Comparison of ENCODE assay signal across 20 cellular contexts in the genomic region with DNA sequence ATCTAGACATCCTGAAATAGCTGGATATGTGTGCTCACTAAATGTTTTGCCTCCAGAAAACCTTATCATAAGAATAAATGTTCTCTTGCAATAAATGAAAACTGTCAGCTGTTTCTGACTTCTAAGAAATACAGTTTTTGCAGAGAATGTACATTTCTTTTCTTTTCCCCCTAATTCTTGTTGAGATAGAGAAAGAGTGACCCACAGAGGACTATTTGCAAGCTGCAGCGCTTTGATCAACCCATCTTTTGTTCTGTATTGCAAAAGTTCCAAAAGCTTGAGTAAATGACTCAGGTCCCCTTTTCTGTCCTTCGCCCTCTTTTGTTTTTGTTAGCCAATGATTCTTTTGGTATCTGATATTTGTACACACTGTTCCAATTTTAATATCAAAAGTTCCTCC.
DNase-seq lines count a peak whose midpoint lies in the region; ATAC-seq and TF ChIP-seq lines count a peak whose summit lies in the region.
"Had no signal": no experiment of that assay in that cellular context is flagged by ENCODE, and none has a peak within 500 bp of the region (broad histone marks: within the 10 kb centered on the region; RNA-seq: fewer than 3 reads in every experiment).

No MANE protein-coding gene starts in this region.

- no peak overlapping the region for H3K4me2 ChIP-seq in hepatocyte

- BruUV-seq in MCF 10A (replicated peaks; lab: Mats Ljungman, UMichigan) = no TSS peak

- TF ChIP-seq CTCF in astrocyte of the spinal cord (IDR thresholded peaks at IDR 0.05; ENCODE audit: low read depth, low read length) (peak; percentile 21), hepatocyte (IDR thresholded peaks at IDR 0.05; ENCODE audit: poor library complexity) (peak; percentile 11), MCF 10A (IDR thresholded peaks at IDR 0.05; ENCODE audit: unreplicated experiment) (no peak), transverse colon (IDR thresholded peaks at IDR 0.05) (no peak)

- peaks cover 0 to 1% of the 10 kb centered on the region in 2 donors for H3K36me3 Mint-ChIP-seq in stimulated activated naive B cell treated with anti-CD40 and anti-IgM and Interleukin-4, amounts not matched to agents 10 μg/mL and 1 μg/mL and 100 μg/mL, for 72 hours
- no peaks in the 10 kb centered on the region for H3K36me3 Mint-ChIP-seq in MCF 10A (ENCODE audit: insufficient read depth, unreplicated experiment)
- H3K36me3 Mint-ChIP-seq: activated CD8-positive, alpha-beta memory T cell treated with anti-CD3 and anti-CD28 coated beads, Interleukin-2, amount 10 ng/mL, durations not matched to agents 7 days and 5 days; activated naive CD4-positive, alpha-beta T cell treated with anti-CD3 and anti-CD28 coated beads, Interleukin-2, amount 50 U/mL, for 24 hours had no signal

- no peak for TF ChIP-seq POLR2A in transverse colon (IDR thresholded peaks at IDR 0.05)

- no peaks in the 10 kb centered on the region for H3K9me3 Mint-ChIP-seq in stimulated activated naive B cell treated with anti-CD40 and anti-IgM and Interleukin-4, amounts not matched to agents 10 μg/mL and 1 μg/mL and 100 μg/mL, for 72 hours
- H3K9me3 Mint-ChIP-seq in MCF 10A (ENCODE audit: unreplicated experiment) = no peaks in the 10 kb centered on the region
- H3K9me3 Mint-ChIP-seq: activated naive CD4-positive, alpha-beta T cell treated with anti-CD3 and anti-CD28 coated beads, Interleukin-2, amount 50 U/mL, for 24 hours; activated T-helper 1 cell treated with anti-CD3 and anti-CD28 coated beads, Interleukin-12 subunit alpha, Interleukin-12 subunit beta, Interleukin-2, Interleukin-4 antibody, amounts not matched to agents 30 ng/mL and 10 ng/mL and 1 ng/mL, durations not matched to agents 14 hours and 24 hours and 36 hours; CD8-positive, alpha-beta T cell had no signal

- H3K27ac Mint-ChIP-seq in stimulated activated naive B cell treated with anti-CD40 and anti-IgM and Interleukin-4, amounts not matched to agents 10 μg/mL and 1 μg/mL and 100 μg/mL, for 72 hours = peak overlapping the region; percentile 4
- no peak overlapping the region for H3K27ac Mint-ChIP-seq in MCF 10A (ENCODE audit: low read depth, unreplicated experiment)
- H3K27ac Mint-ChIP-seq: activated CD8-positive, alpha-beta memory T cell treated with anti-CD3 and anti-CD28 coated beads, Interleukin-2, amount 10 ng/mL, durations not matched to agents 7 days and 5 days; activated naive CD4-positive, alpha-beta T cell treated with anti-CD3 and anti-CD28 coated beads, Interleukin-2, amount 50 U/mL, for 24 hours; activated T-helper 1 cell treated with anti-CD3 and anti-CD28 coated beads, Interleukin-12 subunit alpha, Interleukin-12 subunit beta, Interleukin-2, Interleukin-4 antibody, amounts not matched to agents 30 ng/mL and 10 ng/mL and 1 ng/mL, durations not matched to agents 14 hours and 24 hours and 36 hours; CD8-positive, alpha-beta T cell had no signal

- H3K4me3 Mint-ChIP-seq in stimulated activated naive B cell treated with anti-CD40 and anti-IgM and Interleukin-4, amounts not matched to agents 10 μg/mL and 1 μg/mL and 100 μg/mL, for 72 hours = no peak overlapping the region
- H3K4me3 Mint-ChIP-seq in MCF 10A (ENCODE audit: unreplicated experiment) = no peak overlapping the region
- H3K4me3 Mint-ChIP-seq: activated CD8-positive, alpha-beta memory T cell treated with anti-CD3 and anti-CD28 coated beads, Interleukin-2, amount 10 ng/mL, durations not matched to agents 7 days and 5 days; activated naive CD4-positive, alpha-beta T cell treated with anti-CD3 and anti-CD28 coated beads, Interleukin-2, amount 50 U/mL, for 24 hours; activated T-helper 1 cell treated with anti-CD3 and anti-CD28 coated beads, Interleukin-12 subunit alpha, Interleukin-12 subunit beta, Interleukin-2, Interleukin-4 antibody, amounts not matched to agents 30 ng/mL and 10 ng/mL and 1 ng/mL, durations not matched to agents 14 hours and 24 hours and 36 hours; CD8-positive, alpha-beta T cell had no signal

- ATAC-seq in stimulated activated naive B cell treated with anti-CD40 and anti-IgM and Interleukin-4, amounts not matched to agents 10 μg/mL and 1 μg/mL and 100 μg/mL, for 72 hours (replicated peaks) = no peak
- ATAC-seq: activated CD8-positive, alpha-beta memory T cell treated with anti-CD3 and anti-CD28 coated beads, Interleukin-2, amount 10 ng/mL, durations not matched to agents 7 days and 5 days; body of pancreas; CD8-positive, alpha-beta T cell; right cardiac atrium had no signal

- no peaks in the 10 kb centered on the region for H4K20me1 ChIP-seq in hepatocyte (ENCODE audit: insufficient read depth, poor library complexity, severe bottlenecking)

- H3K36me3 ChIP-seq in HUES6 (ENCODE audit: control insufficient read depth, insufficient read depth, low read length) = no peaks in the 10 kb centered on the region
- H3K36me3 ChIP-seq in hepatocyte (replicated peaks; ENCODE audit: insufficient read depth, low read depth) = no peaks in the 10 kb centered on the region
- H3K36me3 ChIP-seq in transverse colon = no peaks in the 10 kb centered on the region

- no peaks in the 10 kb centered on the region for H3K27me3 Mint-ChIP-seq in stimulated activated naive B cell treated with anti-CD40 and anti-IgM and Interleukin-4, amounts not matched to agents 10 μg/mL and 1 μg/mL and 100 μg/mL, for 72 hours
- H3K27me3 Mint-ChIP-seq in MCF 10A (ENCODE audit: insufficient read depth, unreplicated experiment) = no peaks in the 10 kb centered on the region
- H3K27me3 Mint-ChIP-seq: activated CD8-positive, alpha-beta memory T cell treated with anti-CD3 and anti-CD28 coated beads, Interleukin-2, amount 10 ng/mL, durations not matched to agents 7 days and 5 days; activated naive CD4-positive, alpha-beta T cell treated with anti-CD3 and anti-CD28 coated beads, Interleukin-2, amount 50 U/mL, for 24 hours had no signal

- H3K4me1 ChIP-seq in HUES6 (ENCODE audit: control insufficient read depth, insufficient read depth, low read length) = peaks cover 42% of the 10 kb centered on the region
- peaks cover 7% of the 10 kb centered on the region for H3K4me1 ChIP-seq in hepatocyte (ENCODE audit: insufficient read depth)
- peaks cover 0 to 23% (median 4%) of the 10 kb centered on the region in 4 donors for H3K4me1 ChIP-seq in transverse colon
- H3K4me1 ChIP-seq: body of pancreas had no signal

- intact Hi-C loops in MCF 10A (cut with micrococcal nuclease) = loop anchor here (10.0 kb wide), 1 partner anchor 90 kb away; no protein-coding TSS in a partner anchor
- intact Hi-C loops in transverse colon (cut with DNase I; ENCODE audit: low total_unique reads) = no loop called here

- no peak overlapping the region for H3K9ac ChIP-seq in HUES6 (ENCODE audit: low read length)

- H3K79me2 ChIP-seq in hepatocyte = peaks cover 4% of the 10 kb centered on the region

- POLR2A ChIA-PET in MCF 10A (lab: Yijun Ruan, JAX) = interaction anchor here (0.5 to 1.4 kb wide), 6 partner anchors 11 to 429 kb away, joined by 3 to 5 read pairs (median 3); partner anchors contain the start of gene BBX

- H2AFZ ChIP-seq in hepatocyte = no peak overlapping the region

- no peak for TF ChIP-seq EP300 in transverse colon (IDR thresholded peaks at IDR 0.05; ENCODE audit: low read depth)

- in situ Hi-C loops in astrocyte of the spinal cord (cut with HindIII; ENCODE audit: low sequenced_read_pairs) (no loop called here), transverse colon (cut with MboI; ENCODE audit: low pct_ligation_motif_present in 1 of 4, low pct_unique_long_range_greater_than_20kb in 1 of 4, low sequenced_read_pairs in 3 of 4) (no loop called here)

- peaks cover 19 to 39% of the 10 kb centered on the region in 2 donors for H3K4me1 Mint-ChIP-seq in stimulated activated naive B cell treated with anti-CD40 and anti-IgM and Interleukin-4, amounts not matched to agents 10 μg/mL and 1 μg/mL and 100 μg/mL, for 72 hours
- H3K4me1 Mint-ChIP-seq in MCF 10A (ENCODE audit: insufficient read depth, unreplicated experiment) = peaks cover 25% of the 10 kb centered on the region

- H3K27ac ChIP-seq in HUES6 (ENCODE audit: low read depth, low read length) = peak overlapping the region; percentile 3; the same call in 1 of the 2 replicates
- no peak overlapping the region for H3K27ac ChIP-seq in hepatocyte
- H3K27ac ChIP-seq in transverse colon = no peak overlapping the region
- H3K27ac ChIP-seq: body of pancreas, RWPE1 had no signal

- H3K27me3 ChIP-seq in HUES6 (ENCODE audit: control insufficient read depth, insufficient read depth, low read length) = no peaks in the 10 kb centered on the region
- H3K27me3 ChIP-seq in hepatocyte = no peaks in the 10 kb centered on the region
- H3K27me3 ChIP-seq in transverse colon = no peaks in the 10 kb centered on the region
- H3K27me3 ChIP-seq: body of pancreas had no signal

- no peak for DNase-seq in astrocyte of the spinal cord (ENCODE audit: low read depth, low spot score)
- no peak for DNase-seq in hepatocyte (ENCODE audit: low spot score)
- DNase-seq in stimulated activated naive B cell treated with anti-CD40 and anti-IgM and Interleukin-4, amounts not matched to agents 10 μg/mL and 1 μg/mL and 100 μg/mL, for 72 hours = no peak
- no peak for DNase-seq in MCF 10A (ENCODE audit: unreplicated experiment)
- DNase-seq in NCI-H510A treated with DMSO at 0.1 percent for 48 hours (lab: John Stamatoyannopoulos, UW) = no peak
- DNase-seq in transverse colon = no peak
- no peak for DNase-seq in cerebellar nuclear complex (lab: John Stamatoyannopoulos, UW)
- DNase-seq: activated CD4-positive, alpha-beta T cell treated with anti-CD3 and anti-CD28 coated beads for 48 hours; activated CD8-positive, alpha-beta memory T cell treated with anti-CD3 and anti-CD28 coated beads, Interleukin-2, amount 10 ng/mL, durations not matched to agents 7 days and 5 days; body of pancreas; CD8-positive, alpha-beta T cell; NCI-H2081 treated with DMSO at 0.1 percent for 48 hours; NCI-H510A; NK-92 treated with Interleukin-12 subunit alpha and Interleukin-12 subunit beta, amount 100 ng/mL, for 24 hours; SW 1271 had no signal

- CTCF ChIA-PET in MCF 10A (lab: Yijun Ruan, JAX) = interaction anchor here (0.5 to 10.2 kb wide), 8 partner anchors 14 to 1823 kb away, joined by 3 to 119 read pairs (median 4); no protein-coding TSS in a partner anchor

- H3K9me3 ChIP-seq in HUES6 (ENCODE audit: control insufficient read depth, insufficient read depth, low read depth, low read length) (no peaks in the 10 kb centered on the region), hepatocyte (ENCODE audit: low read depth) (no peaks in the 10 kb centered on the region), transverse colon (no peaks in the 10 kb centered on the region)
- H3K9me3 ChIP-seq: body of pancreas had no signal

- WGBS in hepatocyte (ENCODE audit: low lambda C conversion rate, missing lambda C conversion rate) = 95% methylated on average over 2 of the region's 2 CpGs
- WGBS in transverse colon (ENCODE audit: low coverage in 1 of 2), 2 donors = 96 to 100% methylated on average over 2 of the region's 2 CpGs

- H3K9me2 ChIP-seq in hepatocyte (replicated peaks; ENCODE audit: insufficient read depth) = no peaks in the 10 kb centered on the region

- H3K4me3 ChIP-seq in HUES6 (ENCODE audit: low read depth, low read length) (no peak overlapping the region), astrocyte of the spinal cord (ENCODE audit: low read depth, low read length) (no peak overlapping the region), hepatocyte (no peak overlapping the region), transverse colon (no peak overlapping the region)
- H3K4me3 ChIP-seq: body of pancreas had no signal

Comparison
In these comparisons a context has a peak if more than half of its experiments do, and no peak if none do; other contexts are left out.
1. CTCF ChIP-seq: peak in astrocyte of the spinal cord (single experiment) and hepatocyte (single experiment); none in MCF 10A (single experiment) and transverse colon (0 of 5).